Comparison of ENCODE assay signal across 22 cellular contexts in the genomic region with DNA sequence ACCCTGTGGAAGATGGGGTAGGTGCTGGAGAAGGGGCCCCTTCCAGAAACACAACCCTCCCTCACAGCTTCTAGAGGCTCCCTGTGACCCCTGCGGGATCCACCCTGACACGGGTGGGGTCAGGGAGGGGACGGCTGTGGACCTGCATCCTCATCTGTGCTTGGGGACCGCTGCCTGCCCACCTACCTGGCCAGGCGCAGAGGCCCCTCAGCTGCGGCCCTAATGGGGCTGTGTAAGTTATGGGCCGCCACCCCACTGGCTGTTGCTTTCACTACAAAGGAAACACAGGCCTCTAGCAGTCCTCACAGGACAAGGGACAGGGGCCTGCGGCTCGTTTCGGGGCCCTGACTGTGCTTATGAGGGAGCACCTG. TPM values are rescaled to one million over a fixed set of nuclear protein-coding genes. Genes with fewer than 3 reads are reported as not detected.
DNase-seq lines count a peak whose midpoint lies in the region; ATAC-seq, FAIRE-seq and TF ChIP-seq lines count a peak whose summit lies in the region.
"Had no signal": no experiment of that assay in that cellular context is flagged by ENCODE, and none has a peak within 500 bp of the region (broad histone marks: within the 10 kb centered on the region; RNA-seq: fewer than 3 reads in every experiment).

No MANE protein-coding gene starts in this region.

- TF ChIP-seq POLR2A in heart left ventricle (IDR thresholded peaks at IDR 0.05) = no peak
- no peak for TF ChIP-seq POLR2A in spleen (IDR thresholded peaks at IDR 0.05)

- ATAC-seq in Right ventricle myocardium inferior = no peak
- ATAC-seq in heart left ventricle = no peak
- no peak for ATAC-seq in HG02642 (IDR thresholded peaks at IDR 0.05; ENCODE audit: poor library complexity, unreplicated experiment)

- H3K9me3 ChIP-seq in heart left ventricle (no peaks in the 10 kb centered on the region), kidney (ENCODE audit: control insufficient read depth in 1 of 2, low read length in 2 of 2) (no peaks in the 10 kb centered on the region), spleen (no peaks in the 10 kb centered on the region)
- H3K9me3 ChIP-seq: A549, Caco-2 had no signal

- FAIRE-seq in kidney (lab: Jason Lieb, UNC) = no peak
- FAIRE-seq: A549, D721Med, GM12892, GM18507, HepG2 had no signal

- no peaks in the 10 kb centered on the region for H3K27me3 Mint-ChIP-seq in activated T-helper 1 cell treated with anti-CD3 and anti-CD28 coated beads, Interleukin-12 subunit alpha, Interleukin-12 subunit beta, Interleukin-2, Interleukin-4 antibody, amounts not matched to agents 30 ng/mL and 10 ng/mL and 1 ng/mL, durations not matched to agents 14 hours and 24 hours and 36 hours (ENCODE audit: insufficient read depth)
- H3K27me3 Mint-ChIP-seq: CD4-positive, alpha-beta T cell had no signal

- 87 to 96% (median 94%) methylated on average over 7 to 10 of the region's 10 CpGs for WGBS in heart left ventricle, 4 donors
- WGBS in spleen, 5 donors = 80 to 97% (median 89%) methylated on average over 6 to 10 of the region's 10 CpGs

- no peak overlapping the region for H3K4me3 ChIP-seq in heart left ventricle
- no peak overlapping the region for H3K4me3 ChIP-seq in kidney (ENCODE audit: low read length in 2 of 2)
- peak overlapping the region in 4 of 8 donors; percentile 0 to 56 (median 6) for H3K4me3 ChIP-seq in spleen
- H3K4me3 ChIP-seq: A549, GM23248 had no signal

- H3K27me3 ChIP-seq in heart left ventricle = no peaks in the 10 kb centered on the region
- H3K27me3 ChIP-seq in spleen (replicated peaks in 1 of 7) = no peaks in the 10 kb centered on the region

- intact Hi-C loops in Right ventricle myocardium inferior (cut with DNase I) = no loop called here
- intact Hi-C loops in heart left ventricle (cut with DNase I) = no loop called here
- intact Hi-C loops in kidney (cut with DNase I) = no loop called here
- intact Hi-C loops in spleen (cut with DNase I; ENCODE audit: low total_unique reads) = no loop called here
- intact Hi-C loops in activated T-helper 1 cell treated with anti-CD3 and anti-CD28 coated beads, Interleukin-12 subunit alpha, Interleukin-12 subunit beta, Interleukin-2, Interleukin-4 antibody, amounts not matched to agents 30 ng/mL and 10 ng/mL and 1 ng/mL, durations not matched to agents 14 hours and 24 hours and 36 hours (cut with micrococcal nuclease) = no loop called here

- H3K27ac Mint-ChIP-seq in activated T-helper 1 cell treated with anti-CD3 and anti-CD28 coated beads, Interleukin-12 subunit alpha, Interleukin-12 subunit beta, Interleukin-2, Interleukin-4 antibody, amounts not matched to agents 30 ng/mL and 10 ng/mL and 1 ng/mL, durations not matched to agents 14 hours and 24 hours and 36 hours = no peak overlapping the region
- H3K27ac Mint-ChIP-seq: CD4-positive, alpha-beta T cell had no signal

- H3K36me3 ChIP-seq in heart left ventricle (peaks cover 19 to 82% (median 79%) of the 10 kb centered on the region in 9 donors), kidney (ENCODE audit: control insufficient read depth in 1 of 2, insufficient read depth in 2 of 2, low read length in 2 of 2) (peaks cover 26 to 37% of the 10 kb centered on the region in 2 donors), spleen (peaks cover 4 to 90% (median 76%) of the 10 kb centered on the region in 6 donors)

- H3K27ac ChIP-seq in heart left ventricle (peak overlapping the region in 1 of 12 donors; percentile 85), kidney (ENCODE audit: low read depth in 2 of 2, low read length in 2 of 2) (no peak overlapping the region), spleen (peak overlapping the region in 7 of 8 donors; percentile 42 to 85 (median 79))
- H3K27ac ChIP-seq: 22Rv1, A549, C4-2B, GM23248 had no signal

- H3K4me1 Mint-ChIP-seq in activated T-helper 1 cell treated with anti-CD3 and anti-CD28 coated beads, Interleukin-12 subunit alpha, Interleukin-12 subunit beta, Interleukin-2, Interleukin-4 antibody, amounts not matched to agents 30 ng/mL and 10 ng/mL and 1 ng/mL, durations not matched to agents 14 hours and 24 hours and 36 hours (ENCODE audit: low read depth) = peaks cover 9% of the 10 kb centered on the region

- TF ChIP-seq CTCF in heart left ventricle (IDR thresholded peaks at IDR 0.05) (no peak), kidney (IDR thresholded peaks at IDR 0.05; ENCODE audit: borderline replicate concordance, extremely low read depth, insufficient read depth) (no peak), spleen (IDR thresholded peaks at IDR 0.05 in 8 of 11, conservative IDR thresholded peaks at IDR 0.05 in 3 of 11) (no peak)

- DNase-seq in Right ventricle myocardium inferior (ENCODE audit: missing footprints) = peak; percentile 52
- no peak for DNase-seq in heart left ventricle
- DNase-seq in kidney = peak; percentile 48
- DNase-seq in spleen = no peak
- no peak for DNase-seq in activated T-helper 1 cell treated with anti-CD3 and anti-CD28 coated beads, Interleukin-12 subunit alpha, Interleukin-12 subunit beta, Interleukin-2, Interleukin-4 antibody, amounts not matched to agents 30 ng/mL and 10 ng/mL and 1 ng/mL, durations not matched to agents 14 hours and 24 hours and 36 hours (ENCODE audit: low spot score)
- DNase-seq in DMS53 (lab: John Stamatoyannopoulos, UW) = no peak
- DNase-seq: AML-193; Caco-2; CD4-positive, alpha-beta T cell; DMS79; GDM1; GM23248; HCEC 1CT had no signal

- H3K4me1 ChIP-seq in heart left ventricle (peaks cover 0 to 24% (median 11%) of the 10 kb centered on the region in 12 donors), kidney (ENCODE audit: control insufficient read depth in 1 of 2, insufficient read depth in 1 of 2, low read depth in 1 of 2, low read length in 2 of 2) (peaks cover 0 to 9% of the 10 kb centered on the region in 2 donors), spleen (peaks cover 0 to 67% (median 39%) of the 10 kb centered on the region in 6 donors)

- H3K9ac ChIP-seq in kidney (ENCODE audit: low read length in 2 of 2) = no peak overlapping the region
- H3K9ac ChIP-seq: GM23248 had no signal

- H3K36me3 Mint-ChIP-seq in activated T-helper 1 cell treated with anti-CD3 and anti-CD28 coated beads, Interleukin-12 subunit alpha, Interleukin-12 subunit beta, Interleukin-2, Interleukin-4 antibody, amounts not matched to agents 30 ng/mL and 10 ng/mL and 1 ng/mL, durations not matched to agents 14 hours and 24 hours and 36 hours (ENCODE audit: low read depth) = peaks cover 12% of the 10 kb centered on the region

- H3K9me3 Mint-ChIP-seq in activated T-helper 1 cell treated with anti-CD3 and anti-CD28 coated beads, Interleukin-12 subunit alpha, Interleukin-12 subunit beta, Interleukin-2, Interleukin-4 antibody, amounts not matched to agents 30 ng/mL and 10 ng/mL and 1 ng/mL, durations not matched to agents 14 hours and 24 hours and 36 hours = no peaks in the 10 kb centered on the region
- H3K9me3 Mint-ChIP-seq: CD4-positive, alpha-beta T cell had no signal

- H3K4me3 Mint-ChIP-seq in activated T-helper 1 cell treated with anti-CD3 and anti-CD28 coated beads, Interleukin-12 subunit alpha, Interleukin-12 subunit beta, Interleukin-2, Interleukin-4 antibody, amounts not matched to agents 30 ng/mL and 10 ng/mL and 1 ng/mL, durations not matched to agents 14 hours and 24 hours and 36 hours = no peak overlapping the region
- H3K4me3 Mint-ChIP-seq: CD4-positive, alpha-beta T cell had no signal

RNA-seq across cellular contexts. Expression of gene CTXN1, which starts 7.0 kb away (rescaled TPM):
- total RNA-seq in Right ventricle myocardium inferior (0.19 TPM), heart left ventricle (1 to 10 TPM in 2 of 9 donors, under 1 TPM in 5, not detected in 2; 0.21 to 3.3 (median 0.32) TPM), kidney (25.9 TPM), spleen (1 to 10 TPM; 1.2 to 4.4 (median 2.1) TPM)
- polyA plus RNA-seq in heart left ventricle (under 1 TPM in 1 of 2 donors, not detected in 1; 0.87 TPM), kidney (ENCODE audit: insufficient read depth, low read depth, low replicate concordance) (8.9 TPM), spleen (under 1 TPM; 0.11 to 0.96 (median 0.64) TPM)
- total RNA-seq in activated T-helper 1 cell treated with anti-CD3 and anti-CD28 coated beads, Interleukin-12 subunit alpha, Interleukin-12 subunit beta, Interleukin-2, Interleukin-4 antibody, amounts not matched to agents 30 ng/mL and 10 ng/mL and 1 ng/mL, durations not matched to agents 14 hours and 24 hours and 36 hours = 1.9 and 2.6 TPM in 2 replicates
- total RNA-seq: CD4-positive, alpha-beta T cell had no signal
- polyA plus RNA-seq: HepG2 had no signal

RNA-seq across cellular contexts. Expression of gene TIMM44, which starts 10.6 kb away (rescaled TPM):
- 111 TPM for total RNA-seq in Right ventricle myocardium inferior
- total RNA-seq in heart left ventricle = 10 to 100 TPM; 55.9 to 99.9 (median 70.6) TPM
- polyA plus RNA-seq in heart left ventricle = 100 to 1,000 TPM in 1 of 2 donors, 10 to 100 TPM in 1; 99.6 to 140 TPM
- 57.8 TPM for total RNA-seq in kidney
- 46.7 TPM for polyA plus RNA-seq in kidney (ENCODE audit: insufficient read depth, low read depth, low replicate concordance)
- 10 to 100 TPM; 33.2 to 94.9 (median 63.5) TPM for total RNA-seq in spleen
- polyA plus RNA-seq in spleen = 10 to 100 TPM; 37.4 to 67.3 (median 66.0) TPM
- total RNA-seq in activated T-helper 1 cell treated with anti-CD3 and anti-CD28 coated beads, Interleukin-12 subunit alpha, Interleukin-12 subunit beta, Interleukin-2, Interleukin-4 antibody, amounts not matched to agents 30 ng/mL and 10 ng/mL and 1 ng/mL, durations not matched to agents 14 hours and 24 hours and 36 hours = 114 and 120 TPM in 2 replicates

RNA-seq across cellular contexts. Expression of gene SNAPC2, which starts 12.8 kb away (rescaled TPM):
- total RNA-seq in Right ventricle myocardium inferior (10.3 TPM), heart left ventricle (10 to 100 TPM in 4 of 9 donors, 1 to 10 TPM in 5; 6.8 to 16.7 (median 9.3) TPM), kidney (18.4 TPM), spleen (10 to 100 TPM; 13.8 to 23.9 (median 17.7) TPM)
- polyA plus RNA-seq in heart left ventricle (10 to 100 TPM; 10.4 to 28.9 TPM), kidney (ENCODE audit: insufficient read depth, low read depth, low replicate concordance) (24.3 TPM), spleen (10 to 100 TPM; 13.1 to 23.0 (median 19.3) TPM)
- 21.3 and 22.4 TPM in 2 replicates for total RNA-seq in activated T-helper 1 cell treated with anti-CD3 and anti-CD28 coated beads, Interleukin-12 subunit alpha, Interleukin-12 subunit beta, Interleukin-2, Interleukin-4 antibody, amounts not matched to agents 30 ng/mL and 10 ng/mL and 1 ng/mL, durations not matched to agents 14 hours and 24 hours and 36 hours

RNA-seq across cellular contexts. Expression of gene TGFBR3L, which starts 18.3 kb away (rescaled TPM):
- total RNA-seq in Right ventricle myocardium inferior (7.2 TPM), heart left ventricle (10 to 100 TPM in 2 of 9 donors, 1 to 10 TPM in 7; 3.6 to 41.2 (median 8.0) TPM), kidney (0.44 TPM), spleen (not detected)
- polyA plus RNA-seq in heart left ventricle (1 to 10 TPM in 1 of 2 donors, under 1 TPM in 1; 0.76 to 3.5 TPM), kidney (ENCODE audit: insufficient read depth, low read depth, low replicate concordance) (1.5 TPM), spleen (under 1 TPM in 1 of 3 donors, not detected in 2; 0.11 TPM)
- 6.9 and 7.5 TPM in 2 replicates for total RNA-seq in activated T-helper 1 cell treated with anti-CD3 and anti-CD28 coated beads, Interleukin-12 subunit alpha, Interleukin-12 subunit beta, Interleukin-2, Interleukin-4 antibody, amounts not matched to agents 30 ng/mL and 10 ng/mL and 1 ng/mL, durations not matched to agents 14 hours and 24 hours and 36 hours
- total RNA-seq: H4 had no signal

RNA-seq across cellular contexts. Expression of gene MAP2K7, which starts 29.2 kb away (rescaled TPM):
- total RNA-seq in Right ventricle myocardium inferior = 28.0 TPM
- total RNA-seq in heart left ventricle = 10 to 100 TPM; 11.6 to 26.6 (median 23.5) TPM
- polyA plus RNA-seq in heart left ventricle = 10 to 100 TPM; 22.2 to 35.5 TPM
- total RNA-seq in kidney = 37.0 TPM
- polyA plus RNA-seq in kidney (ENCODE audit: insufficient read depth, low read depth, low replicate concordance) = 16.7 TPM
- 10 to 100 TPM; 19.5 to 41.3 (median 32.9) TPM for total RNA-seq in spleen
- polyA plus RNA-seq in spleen = 10 to 100 TPM; 12.4 to 44.3 (median 18.9) TPM
- 47.6 and 51.9 TPM in 2 replicates for total RNA-seq in activated T-helper 1 cell treated with anti-CD3 and anti-CD28 coated beads, Interleukin-12 subunit alpha, Interleukin-12 subunit beta, Interleukin-2, Interleukin-4 antibody, amounts not matched to agents 30 ng/mL and 10 ng/mL and 1 ng/mL, durations not matched to agents 14 hours and 24 hours and 36 hours

Comparison
In these comparisons a context has a peak if more than half of its experiments do, and no peak if none do; other contexts are left out.
1. DNase-seq: peak in Right ventricle myocardium inferior (single experiment) and kidney (single experiment); none in heart left ventricle (0 of 5), spleen (single experiment), activated T-helper 1 cell treated with anti-CD3 and anti-CD28 coated beads, Interleukin-12 subunit alpha, Interleukin-12 subunit beta, Interleukin-2, Interleukin-4 antibody, amounts not matched to agents 30 ng/mL and 10 ng/mL and 1 ng/mL, durations not matched to agents 14 hours and 24 hours and 36 hours (single experiment) and DMS53 (single experiment).
2. H3K27ac ChIP-seq: peak in spleen (7 of 8); none in kidney (0 of 2).